1 cellular context compared by ENCODE assay signal in genomic region chrX:152905081-152905420, GRCh38.
TF ChIP-seq lines count a peak whose summit lies in the region.

No MANE protein-coding gene starts in this region.

TF ChIP-seq in HepG2, 621 proteins besides CTCF, POLR2A, EP300 and RAD21:
- TF ChIP-seq GFI1 (CRISPR knock-in tag; IDR thresholded peaks at IDR 0.05; ENCODE audit: borderline replicate concordance) = no peak
- no peak for TF ChIP-seq ZNF101 (CRISPR knock-in tag; IDR thresholded peaks at IDR 0.05; ENCODE audit: borderline replicate concordance, low read depth)
- TF ChIP-seq ZBTB7A (CRISPR knock-in tag; IDR thresholded peaks at IDR 0.05) = no peak
- no peak for TF ChIP-seq ZNF17 (CRISPR knock-in tag; IDR thresholded peaks at IDR 0.05)
- no peak for TF ChIP-seq ZNF879 (CRISPR knock-in tag; IDR thresholded peaks at IDR 0.05)
- TF ChIP-seq ZNF512B (CRISPR knock-in tag; IDR thresholded peaks at IDR 0.05; ENCODE audit: borderline replicate concordance) = no peak
- TF ChIP-seq ATM (IDR thresholded peaks at IDR 0.05; ENCODE audit: borderline replicate concordance) = no peak
- TF ChIP-seq ARID5B (CRISPR knock-in tag; IDR thresholded peaks at IDR 0.05) = no peak
- no peak for TF ChIP-seq SAP130 (CRISPR knock-in tag; IDR thresholded peaks at IDR 0.05; ENCODE audit: low read depth)
- TF ChIP-seq ZNF816 (CRISPR knock-in tag; IDR thresholded peaks at IDR 0.05; ENCODE audit: borderline replicate concordance) = no peak
- TF ChIP-seq HNRNPLL (IDR thresholded peaks at IDR 0.05; ENCODE audit: low read depth, low read length, poor library complexity, severe bottlenecking) = no peak
- no peak for TF ChIP-seq ZNF446 (CRISPR knock-in tag; IDR thresholded peaks at IDR 0.05)
